In the genomic region with DNA sequence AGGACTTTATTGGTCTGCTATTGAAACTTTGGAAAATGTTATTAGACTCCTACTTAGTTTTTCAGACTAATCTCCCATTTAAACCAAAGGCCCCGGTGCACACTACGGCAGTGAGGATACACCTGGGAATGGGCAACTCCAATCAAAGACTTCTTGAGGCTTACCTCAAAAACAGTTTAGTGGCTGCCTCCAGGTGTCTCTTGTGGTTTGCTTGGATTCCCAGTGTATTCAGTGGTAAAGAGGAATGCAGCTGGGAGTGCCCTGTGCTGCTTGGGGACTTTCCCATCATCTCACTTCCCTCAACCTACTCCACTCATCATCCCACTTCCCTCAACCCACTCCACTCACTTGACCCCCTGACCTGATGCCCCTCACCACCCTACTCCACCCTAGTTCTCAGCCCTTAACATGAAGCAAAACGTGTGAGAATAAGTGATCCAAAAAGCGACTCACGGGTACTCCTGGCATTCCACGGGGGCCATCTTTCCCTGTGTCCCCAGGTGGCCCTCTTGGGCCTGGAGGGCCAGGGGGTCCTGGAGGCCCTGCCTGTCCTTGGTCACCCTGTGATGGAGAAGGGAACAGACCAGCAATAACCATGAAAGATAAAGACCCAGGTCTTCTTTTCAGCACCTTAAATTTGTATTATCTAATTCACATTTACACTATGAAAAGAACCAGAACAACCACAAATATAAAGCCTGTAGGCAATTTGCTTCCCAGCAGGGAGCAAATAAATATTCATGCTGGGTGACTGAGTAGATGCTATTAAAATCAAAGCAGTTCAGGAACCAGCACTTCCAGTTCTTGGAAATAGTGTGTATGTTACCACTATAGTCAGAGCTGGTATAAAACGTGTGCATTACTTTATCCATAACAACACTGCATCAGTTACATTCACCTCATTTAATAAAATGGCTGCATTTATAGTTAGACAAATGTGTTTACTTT, we compare ENCODE assay signal across 16 cellular contexts.
DNase-seq lines count a peak whose midpoint lies in the region; ATAC-seq and TF ChIP-seq lines count a peak whose summit lies in the region.
"Had no signal": no experiment of that assay in that cellular context is flagged by ENCODE, and none has a peak within 500 bp of the region (broad histone marks: within the 10 kb centered on the region; RNA-seq: fewer than 3 reads in every experiment).

No MANE protein-coding gene starts in this region.

- no peak overlapping the region for H3K27ac Mint-ChIP-seq in activated T-cell treated with anti-CD3 and anti-CD28 coated beads, Interleukin-2, amount 50 U/mL, for 72 hours
- H3K27ac Mint-ChIP-seq: activated CD4-positive, alpha-beta T cell treated with anti-CD3 and anti-CD28 coated beads, Interleukin-2, amount 10 ng/mL, durations not matched to agents 24 days and 14 days; CD4-positive, alpha-beta memory T cell had no signal

- H3K27me3 Mint-ChIP-seq in activated T-cell treated with anti-CD3 and anti-CD28 coated beads, Interleukin-2, amount 50 U/mL, for 72 hours (ENCODE audit: low read depth): no peaks in the 10 kb centered on the region

- POLR2A ChIA-PET in A673 (lab: Charles Lee; ENCODE audit: low non-redundant PET): no interaction called here
- POLR2A ChIA-PET in RWPE1 (lab: Yijun Ruan, JAX; ENCODE audit: low non-redundant PET): no interaction called here

- H3K36me3 Mint-ChIP-seq in activated T-cell treated with anti-CD3 and anti-CD28 coated beads, Interleukin-2, amount 50 U/mL, for 72 hours (ENCODE audit: insufficient read depth in 2 of 2): no peaks in the 10 kb centered on the region
- H3K36me3 Mint-ChIP-seq: CD4-positive, alpha-beta memory T cell had no signal

- no peak overlapping the region for H3K4me3 ChIP-seq in A673 (ENCODE audit: low read depth, low read length, poor library complexity, severe bottlenecking)
- H3K4me3 ChIP-seq: PC-9 had no signal

- no peaks in the 10 kb centered on the region for H3K9me3 Mint-ChIP-seq in activated T-cell treated with anti-CD3 and anti-CD28 coated beads, Interleukin-2, amount 50 U/mL, for 72 hours
- H3K9me3 Mint-ChIP-seq: activated CD4-positive, alpha-beta T cell treated with anti-CD3 and anti-CD28 coated beads, Interleukin-2, amount 10 ng/mL, durations not matched to agents 24 days and 14 days; CD4-positive, alpha-beta memory T cell had no signal

- H3K9me3 ChIP-seq in A673 (ENCODE audit: low read depth, low read length, poor library complexity, severe bottlenecking): no peaks in the 10 kb centered on the region

- no peaks in the 10 kb centered on the region for H3K36me3 ChIP-seq in A673 (ENCODE audit: insufficient read depth, low read length, poor library complexity, severe bottlenecking)

- no peaks in the 10 kb centered on the region for H3K4me1 Mint-ChIP-seq in activated T-cell treated with anti-CD3 and anti-CD28 coated beads, Interleukin-2, amount 50 U/mL, for 72 hours (ENCODE audit: low read depth)
- H3K4me1 Mint-ChIP-seq: CD4-positive, alpha-beta memory T cell had no signal

- BruUV-seq in A673 (replicated peaks; lab: Mats Ljungman, UMichigan): no TSS peak

- no peak for TF ChIP-seq CTCF in A673 (conservative IDR thresholded peaks at IDR 0.05; ENCODE audit: low read depth, low read length)
- TF ChIP-seq CTCF in RWPE1 (conservative IDR thresholded peaks at IDR 0.05; ENCODE audit: low read depth): no peak

- H3K4me1 ChIP-seq in A673 (ENCODE audit: insufficient read depth, low read length, poor library complexity, severe bottlenecking): peaks cover 23% of the 10 kb centered on the region

- ATAC-seq in HG03565 (IDR thresholded peaks at IDR 0.05; ENCODE audit: unreplicated experiment) (no peak), HG02870 (IDR thresholded peaks at IDR 0.05; ENCODE audit: unreplicated experiment) (no peak)
- no peak for ATAC-seq in activated T-cell treated with anti-CD3 and anti-CD28 coated beads, Interleukin-2, amount 50 U/mL, for 72 hours (replicated peaks in 1 of 2)

- H3K4me3 Mint-ChIP-seq in activated T-cell treated with anti-CD3 and anti-CD28 coated beads, Interleukin-2, amount 50 U/mL, for 72 hours: no peak overlapping the region
- H3K4me3 Mint-ChIP-seq: activated CD4-positive, alpha-beta T cell treated with anti-CD3 and anti-CD28 coated beads, Interleukin-2, amount 10 ng/mL, durations not matched to agents 24 days and 14 days; CD4-positive, alpha-beta memory T cell had no signal

- no peak overlapping the region for H3K27ac ChIP-seq in A673 (ENCODE audit: low read depth, low read length, poor library complexity, severe bottlenecking)
- H3K27ac ChIP-seq in RWPE1: no peak overlapping the region
- H3K27ac ChIP-seq: PC-9 had no signal

- DNase-seq in A673 (ENCODE audit: low spot score) (peak; percentile 87), HT1080 (ENCODE audit: low read depth) (peak; percentile 18), RWPE1 (ENCODE audit: low spot score) (peak; percentile 1), iPS-NIHi7 (ENCODE audit: extremely low spot score) (peak; percentile 16), NCI-H774 (lab: John Stamatoyannopoulos, UW) (no peak)
- DNase-seq in activated T-cell treated with anti-CD3 and anti-CD28 coated beads, Interleukin-2, amount 50 U/mL, for 72 hours: no peak
- DNase-seq: activated CD4-positive, alpha-beta T cell treated with anti-CD3 and anti-CD28 coated beads, Interleukin-2, amount 10 ng/mL, durations not matched to agents 24 days and 14 days; amygdala; CD4-positive, alpha-beta memory T cell; effector memory CD4-positive, alpha-beta T cell; hypothalamus; KBM-7; NCI-H1436 treated with DMSO at 0.1 percent for 48 hours had no signal

- intact Hi-C loops in A673 (cut with micrococcal nuclease; ENCODE audit: unreplicated experiment): loop anchor here (5.0 to 10.0 kb wide), 2 partner anchors 108 to 134 kb away; no protein-coding TSS in a partner anchor

- no peaks in the 10 kb centered on the region for H3K27me3 ChIP-seq in A673 (replicated peaks; ENCODE audit: insufficient read depth, low read depth, low read length, poor library complexity)

- CTCF ChIA-PET in A673 (lab: Charles Lee) (no interaction called here), RWPE1 (lab: Yijun Ruan, JAX) (interaction anchor here (0.6 kb wide), 2 partner anchors 16 to 94 kb away, joined by 3 to 5 read pairs; no protein-coding TSS in a partner anchor)

Comparison
In these comparisons a context has a peak if more than half of its experiments do, and no peak if none do; other contexts are left out.
1. DNase-seq: peak in A673 (single experiment), HT1080 (single experiment), RWPE1 (single experiment) and iPS-NIHi7 (single experiment); none in activated T-cell treated with anti-CD3 and anti-CD28 coated beads, Interleukin-2, amount 50 U/mL, for 72 hours (0 of 2) and NCI-H774 (single experiment).